In the genomic region with DNA sequence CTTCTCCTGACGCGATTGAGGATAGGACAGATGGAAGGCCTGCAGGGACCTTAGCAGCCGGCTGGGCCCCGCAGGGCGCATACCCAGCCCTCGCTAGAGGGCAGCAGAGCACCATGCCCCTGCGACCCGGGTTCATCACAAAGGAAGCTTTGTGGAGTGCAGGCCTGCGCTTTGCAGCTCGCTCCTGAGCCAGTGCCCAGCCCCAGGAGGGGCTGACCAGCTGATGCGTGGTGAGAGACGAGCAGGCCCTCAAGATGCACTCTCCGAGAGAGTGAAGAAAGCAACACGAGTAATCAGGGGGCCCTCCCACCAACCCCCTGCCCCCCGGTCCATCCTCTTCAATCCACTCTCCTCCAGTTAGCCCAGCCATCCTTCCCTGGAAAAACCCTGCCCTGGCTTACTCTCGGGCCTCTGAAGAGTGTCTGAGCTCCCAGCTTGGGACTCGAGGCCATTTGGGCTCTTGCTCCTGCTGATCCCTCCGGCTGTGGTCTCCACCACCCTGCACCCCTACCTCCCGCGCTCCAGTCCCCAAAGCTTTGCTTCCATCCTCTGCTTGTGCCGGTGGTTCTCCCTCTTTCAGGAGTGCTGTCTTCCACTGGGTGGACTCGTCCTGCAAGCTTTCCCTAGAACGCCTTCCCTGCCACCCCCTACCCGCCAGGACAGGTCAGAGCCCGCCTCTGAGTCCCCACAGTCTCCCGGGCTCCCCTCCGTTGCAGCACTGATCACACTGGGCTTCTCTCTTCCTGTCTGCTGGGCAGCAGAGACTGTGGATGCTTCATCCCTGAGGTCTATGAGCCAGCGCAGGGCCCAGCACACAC, we compare ENCODE assay signal across 9 cellular contexts. TPM values are rescaled to one million over a fixed set of nuclear protein-coding genes. Genes with fewer than 3 reads are reported as not detected.
DNase-seq lines count a peak whose midpoint lies in the region; ATAC-seq and TF ChIP-seq lines count a peak whose summit lies in the region.
"Had no signal": no experiment of that assay in that cellular context is flagged by ENCODE, and none has a peak within 500 bp of the region (broad histone marks: within the 10 kb centered on the region; RNA-seq: fewer than 3 reads in every experiment).

No MANE protein-coding gene starts in this region.

- H3K27ac ChIP-seq in right lobe of liver: no peak overlapping the region

- no peak overlapping the region for H3K27ac Mint-ChIP-seq in activated CD4-positive, alpha-beta T cell treated with anti-CD3 and anti-CD28 coated beads for 36 hours

- no peaks in the 10 kb centered on the region for H3K9me3 ChIP-seq in HAP-1
- H3K9me3 ChIP-seq in right lobe of liver: no peaks in the 10 kb centered on the region

- WGBS in right lobe of liver (ENCODE audit: insufficient coverage, low coverage, low lambda C conversion rate, missing lambda C conversion rate): 41% methylated on average over 23 of the region's 28 CpGs

- no peak overlapping the region for H3K4me3 Mint-ChIP-seq in activated CD4-positive, alpha-beta T cell treated with anti-CD3 and anti-CD28 coated beads for 36 hours

- in situ Hi-C loops in HAP-1 (cut with MboI; ENCODE audit: low sequenced_read_pairs): loop anchor here (10.0 kb wide), 1 partner anchor 57 kb away; no protein-coding TSS in a partner anchor

- ATAC-seq in activated CD4-positive, alpha-beta T cell treated with anti-CD3 and anti-CD28 coated beads for 36 hours: peak; percentile 92
- ATAC-seq in right lobe of liver: peak; percentile 100
- no peak for ATAC-seq in GM18498 (IDR thresholded peaks at IDR 0.05; ENCODE audit: unreplicated experiment)

- POLR2A ChIA-PET in activated CD4-positive, alpha-beta T cell treated with anti-CD3 and anti-CD28 coated beads for 36 hours (lab: Charles Lee): no interaction called here

- no peaks in the 10 kb centered on the region for H3K4me1 ChIP-seq in HAP-1
- no peaks in the 10 kb centered on the region for H3K4me1 ChIP-seq in right lobe of liver

- TF ChIP-seq CTCF in right lobe of liver (IDR thresholded peaks at IDR 0.05): peak; percentile 96 to 100 (median 98)

- DNase-seq in D341Med (ENCODE audit: low spot score) (peak; percentile 94), HAP-1 (ENCODE audit: low spot score in 2 of 2) (peak; percentile 69 to 85), NCI-H2196 treated with DMSO at 0.1 percent for 48 hours (lab: John Stamatoyannopoulos, UW; ENCODE audit: unreplicated experiment) (peak; percentile 65), dermis microvascular lymphatic vessel endothelial cell (ENCODE audit: low read depth in 2 of 2) (peak; percentile 32 to 78), right lobe of liver (peak; percentile 81 to 85 (median 83))
- DNase-seq in activated CD4-positive, alpha-beta T cell treated with anti-CD3 and anti-CD28 coated beads for 36 hours: peak; percentile 83
- peak in 2 of 3 donors; percentile 24 to 52 for DNase-seq in stimulated activated CD4-positive, alpha-beta T cell treated with anti-CD3 and anti-CD28 coated beads, TNF-alpha, amount 100 ng/mL, for 1 hour (ENCODE audit: low read depth in 3 of 3, low spot score in 1 of 3)

- H3K36me3 ChIP-seq in HAP-1 (replicated peaks) (no peaks in the 10 kb centered on the region), right lobe of liver (no peaks in the 10 kb centered on the region)

- TF ChIP-seq POLR2A in right lobe of liver (IDR thresholded peaks at IDR 0.05): no peak

- peaks cover 23% of the 10 kb centered on the region for H3K27me3 ChIP-seq in HAP-1 (ENCODE audit: low read depth)
- no peaks in the 10 kb centered on the region for H3K27me3 ChIP-seq in right lobe of liver

- intact Hi-C loops in activated CD4-positive, alpha-beta T cell treated with anti-CD3 and anti-CD28 coated beads for 36 hours (cut with DNase I, micrococcal nuclease): loop anchor here (1.0 to 5.0 kb wide), 7 partner anchors 44 to 544 kb away; partner anchors contain the start of gene COL27A1 (in 1 of the 2)
- intact Hi-C loops in right lobe of liver (cut with DNase I): loop anchor here (2.0 to 5.0 kb wide), 2 partner anchors 44 to 183 kb away; no protein-coding TSS in a partner anchor

- H3K4me1 Mint-ChIP-seq in activated CD4-positive, alpha-beta T cell treated with anti-CD3 and anti-CD28 coated beads for 36 hours: no peaks in the 10 kb centered on the region

- H3K9me3 Mint-ChIP-seq in activated CD4-positive, alpha-beta T cell treated with anti-CD3 and anti-CD28 coated beads for 36 hours (ENCODE audit: low read depth): no peaks in the 10 kb centered on the region

- H3K36me3 Mint-ChIP-seq in activated CD4-positive, alpha-beta T cell treated with anti-CD3 and anti-CD28 coated beads for 36 hours (ENCODE audit: low read depth): no peaks in the 10 kb centered on the region

- no peak overlapping the region for H3K4me3 ChIP-seq in HAP-1
- no peak overlapping the region for H3K4me3 ChIP-seq in right lobe of liver

- peaks cover 10% of the 10 kb centered on the region for H3K27me3 Mint-ChIP-seq in activated CD4-positive, alpha-beta T cell treated with anti-CD3 and anti-CD28 coated beads for 36 hours

- CTCF ChIA-PET in activated CD4-positive, alpha-beta T cell treated with anti-CD3 and anti-CD28 coated beads for 36 hours (lab: Charles Lee): interaction anchor here (0.6 to 3.8 kb wide), 20 partner anchors 8 to 443 kb away, joined by 3 to 33 read pairs (median 4); no protein-coding TSS in a partner anchor

RNA-seq across cellular contexts. Expression of gene KIF12, which starts 9.1 kb away (rescaled TPM):
- not detected for total RNA-seq in activated CD4-positive, alpha-beta T cell treated with anti-CD3 and anti-CD28 coated beads for 36 hours
- total RNA-seq in dermis microvascular lymphatic vessel endothelial cell (not detected in 2 replicates), right lobe of liver (10 to 100 TPM in 5 of 6 experiments, 1 to 10 TPM in 1; 3.1 to 24.3 (median 14.2) TPM)
- total RNA-seq: T-helper 1 cell treated with Interleukin-12 subunit alpha and Interleukin-12 subunit beta and Interleukin-4 antibody, amounts not matched to agents 30 ng/mL and 1 ng/mL, for 36 hours had no signal

RNA-seq across cellular contexts. Expression of gene AMBP, which starts 30.1 kb away (rescaled TPM):
- total RNA-seq in activated CD4-positive, alpha-beta T cell treated with anti-CD3 and anti-CD28 coated beads for 36 hours: not detected
- not detected in 2 replicates for total RNA-seq in dermis microvascular lymphatic vessel endothelial cell
- total RNA-seq in right lobe of liver: 1,000 to 10,000 TPM; 2,202 to 7,072 (median 5,221) TPM
- total RNA-seq: T-helper 1 cell treated with Interleukin-12 subunit alpha and Interleukin-12 subunit beta and Interleukin-4 antibody, amounts not matched to agents 30 ng/mL and 1 ng/mL, for 36 hours had no signal

RNA-seq across cellular contexts. Expression of gene COL27A1, which starts 47.1 kb away (rescaled TPM):
- total RNA-seq in activated CD4-positive, alpha-beta T cell treated with anti-CD3 and anti-CD28 coated beads for 36 hours: 1 to 10 TPM; 8.9 to 9.1 TPM
- 1.0 and 1.1 TPM in 2 replicates for total RNA-seq in dermis microvascular lymphatic vessel endothelial cell
- total RNA-seq in right lobe of liver: 10 to 100 TPM; 11.8 to 51.9 (median 29.3) TPM

Comparison
In these comparisons a context has a peak if more than half of its experiments do, and no peak if none do; other contexts are left out.
1. DNase-seq: peak in every context shown above with its lines; median percentile 94 in D341Med; 83 in activated CD4-positive, alpha-beta T cell treated with anti-CD3 and anti-CD28 coated beads for 36 hours; 83 in right lobe of liver; 77 in HAP-1; 65 in NCI-H2196 treated with DMSO at 0.1 percent for 48 hours; 55 in dermis microvascular lymphatic vessel endothelial cell; 38 in stimulated activated CD4-positive, alpha-beta T cell treated with anti-CD3 and anti-CD28 coated beads, TNF-alpha, amount 100 ng/mL, for 1 hour.
2. RNA of gene AMBP, which starts 30.1 kb away (total RNA-seq): 2,202 to 7,072 TPM in right lobe of liver; not detected in activated CD4-positive, alpha-beta T cell treated with anti-CD3 and anti-CD28 coated beads for 36 hours and not detected in dermis microvascular lymphatic vessel endothelial cell; every median in the first group is over 1,000 times any median in the second.